In the genomic region with DNA sequence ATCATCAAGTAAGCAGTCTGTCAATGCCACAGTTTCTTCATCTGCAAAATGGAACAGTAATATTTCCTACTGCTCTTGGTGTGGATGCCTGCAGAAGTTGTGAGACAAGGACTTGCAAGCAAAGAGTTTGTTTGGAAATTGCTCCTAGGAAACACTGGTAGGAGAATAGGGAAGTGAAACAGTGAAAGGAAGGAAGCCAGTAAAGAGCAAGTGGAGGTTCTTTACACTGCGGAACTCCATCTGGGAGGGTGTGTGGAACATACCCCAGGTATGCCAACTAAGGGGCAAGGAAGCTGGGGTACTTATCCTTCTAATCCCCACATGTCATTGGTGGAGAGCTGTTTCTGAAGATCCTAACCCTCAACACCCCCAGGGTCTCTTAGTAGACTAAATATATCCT, we compare ENCODE assay signal across 14 cellular contexts.
"Had no signal": no experiment of that assay in that cellular context is flagged by ENCODE, and none has a peak within 500 bp of the region (broad histone marks: within the 10 kb centered on the region; RNA-seq: fewer than 3 reads in every experiment).

No MANE protein-coding gene starts in this region.

- H3K27ac Mint-ChIP-seq: activated T-helper 2 cell treated with anti-CD3 and anti-CD28 coated beads, Interferon-gamma antibody, Interleukin-2, Interleukin-4, amounts not matched to agents 10 μg/mL and 5 μg/mL and 100 μg/mL, durations not matched to agents 14 hours and 24 hours and 36 hours; stimulated activated effector memory CD8-positive, alpha-beta T cell treated with anti-CD3 and anti-CD28 coated beads, Interleukin-12 subunit alpha, Interleukin-12 subunit beta, amount 100 ng/mL, for 72 hours had no signal

- H3K4me1 Mint-ChIP-seq: naive B cell; stimulated activated effector memory CD8-positive, alpha-beta T cell treated with anti-CD3 and anti-CD28 coated beads, Interleukin-12 subunit alpha, Interleukin-12 subunit beta, amount 100 ng/mL, for 72 hours had no signal

- H3K4me1 ChIP-seq: adrenal gland, pancreas had no signal

- H3K4me3 Mint-ChIP-seq: endodermal cell; naive B cell; stimulated activated effector memory CD8-positive, alpha-beta T cell treated with anti-CD3 and anti-CD28 coated beads, Interleukin-12 subunit alpha, Interleukin-12 subunit beta, amount 100 ng/mL, for 72 hours had no signal

- H3K9me3 ChIP-seq: pancreas had no signal

- H3K4me3 ChIP-seq: adrenal gland, cardiac muscle cell, dorsolateral prefrontal cortex, pancreas had no signal

- H3K36me3 Mint-ChIP-seq: stimulated activated effector memory CD8-positive, alpha-beta T cell treated with anti-CD3 and anti-CD28 coated beads, Interleukin-12 subunit alpha, Interleukin-12 subunit beta, amount 100 ng/mL, for 72 hours had no signal

- H3K36me3 ChIP-seq: adrenal gland, cardiac muscle cell, pancreas had no signal

- H3K27ac ChIP-seq: adrenal gland, cardiac muscle cell, dorsolateral prefrontal cortex, pancreas, VCaP had no signal

- DNase-seq: activated CD4-positive, alpha-beta T cell treated with anti-CD3 and anti-CD28 coated beads, Interleukin-2, amount 50 U/mL, for 48 hours; activated naive CD4-positive, alpha-beta T cell treated with anti-CD3 and anti-CD28 coated beads, Interleukin-2, amount 50 U/mL, for 16 hours; activated T-cell treated with anti-CD3 and anti-CD28 coated beads, Interleukin-2, amount 50 U/mL, for 1 hour; adrenal gland; dorsolateral prefrontal cortex; endodermal cell; head of caudate nucleus; naive B cell; pancreas; stimulated activated CD4-positive, alpha-beta T cell treated with anti-CD3 and anti-CD28 coated beads, Interleukin-12 subunit alpha, Interleukin-12 subunit beta, amount 100 ng/mL, for 4 hours had no signal

- ATAC-seq: stimulated activated effector memory CD8-positive, alpha-beta T cell treated with anti-CD3 and anti-CD28 coated beads, Interleukin-12 subunit alpha, Interleukin-12 subunit beta, amount 100 ng/mL, for 72 hours had no signal

- H3K27me3 ChIP-seq: cardiac muscle cell, pancreas had no signal

- H3K9me3 Mint-ChIP-seq: activated T-helper 2 cell treated with anti-CD3 and anti-CD28 coated beads, Interferon-gamma antibody, Interleukin-2, Interleukin-4, amounts not matched to agents 10 μg/mL and 5 μg/mL and 100 μg/mL, durations not matched to agents 14 hours and 24 hours and 36 hours had no signal
